In the genomic region with DNA sequence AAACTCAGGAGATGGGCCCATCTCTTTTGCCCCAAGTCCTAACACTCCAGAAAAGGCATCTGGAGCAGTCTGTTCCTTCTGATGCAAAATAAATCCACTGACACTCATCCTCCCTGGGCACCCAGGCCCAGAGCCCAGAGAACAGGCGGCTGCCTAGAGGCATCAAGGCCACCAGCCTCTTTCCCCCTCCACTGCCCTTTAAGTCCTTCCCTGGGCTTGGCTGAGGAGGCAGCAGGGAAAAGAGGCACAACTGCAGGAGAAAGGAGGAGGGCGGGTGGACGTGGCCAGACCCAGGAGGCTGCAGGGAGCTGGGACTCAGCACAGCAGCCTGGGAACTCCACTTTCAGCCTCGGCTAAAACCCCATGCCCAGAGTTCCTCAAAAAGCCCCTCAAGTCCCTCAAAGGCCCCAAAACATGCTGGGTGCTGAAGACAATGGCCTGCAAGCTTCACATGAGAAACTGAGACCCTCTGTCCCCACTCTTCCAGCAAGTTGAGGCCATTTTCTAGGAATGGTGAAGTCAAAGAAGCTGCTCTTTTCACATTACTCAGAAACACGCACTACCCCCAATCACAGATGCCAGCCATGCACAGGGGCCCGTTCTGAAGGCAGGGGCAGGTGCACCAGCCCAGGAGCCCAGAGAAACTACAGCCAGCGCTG, we compare ENCODE assay signal across 15 cellular contexts.
DNase-seq lines count a peak whose midpoint lies in the region; ATAC-seq lines count a peak whose summit lies in the region.
"Had no signal": no experiment of that assay in that cellular context is flagged by ENCODE, and none has a peak within 500 bp of the region (broad histone marks: within the 10 kb centered on the region; RNA-seq: fewer than 3 reads in every experiment).

No MANE protein-coding gene starts in this region.

- ATAC-seq in T-helper 17 cell (no peak), naive B cell (ENCODE audit: low read depth in 2 of 2) (no peak), GM21390 (IDR thresholded peaks at IDR 0.05; ENCODE audit: unreplicated experiment) (no peak), GM21619 (IDR thresholded peaks at IDR 0.05; ENCODE audit: unreplicated experiment) (no peak)
- ATAC-seq: CD8-positive, alpha-beta T cell had no signal

- H3K27ac Mint-ChIP-seq in T-helper 17 cell = peak overlapping the region; percentile 9
- H3K27ac Mint-ChIP-seq in naive B cell = peak overlapping the region; percentile 75 to 94 (median 84)
- H3K27ac Mint-ChIP-seq: CD8-positive, alpha-beta T cell had no signal

- no peak overlapping the region for H3K9ac ChIP-seq in stomach smooth muscle (ENCODE audit: low read length in 2 of 2)

- H3K4me3 Mint-ChIP-seq in T-helper 17 cell (peak overlapping the region; percentile 50), naive B cell (peak overlapping the region in 5 of 8 donors; percentile 2 to 74 (median 55))

- no peaks in the 10 kb centered on the region for H3K27me3 ChIP-seq in stomach smooth muscle (ENCODE audit: control insufficient read depth in 1 of 2, insufficient read depth in 2 of 2, low read length in 2 of 2)
- H3K27me3 ChIP-seq: ascending aorta, vagina had no signal

- peaks cover 15% of the 10 kb centered on the region for H3K4me1 ChIP-seq in stomach smooth muscle (ENCODE audit: control insufficient read depth, insufficient read depth, low read length)
- H3K4me1 ChIP-seq: A549, ascending aorta, vagina had no signal

- H3K27me3 Mint-ChIP-seq in T-helper 17 cell (peaks cover 5% of the 10 kb centered on the region), naive B cell (peaks cover 13 to 56% (median 30%) of the 10 kb centered on the region in 3 donors)

- peak; percentile 54 for DNase-seq in activated CD8-positive, alpha-beta memory T cell treated with anti-CD3 and anti-CD28 coated beads for 24 hours
- no peak for DNase-seq in activated CD8-positive, alpha-beta memory T cell treated with anti-CD3 and anti-CD28 coated beads, Interleukin-2, amount 50 U/mL, for 4 hours
- no peak for DNase-seq in T-helper 17 cell
- no peak for DNase-seq in naive B cell
- no peak for DNase-seq in G401 (ENCODE audit: low spot score)
- DNase-seq: DND-41, NCI-H1694 treated with DMSO at 0.1 percent for 48 hours had no signal

- no peak overlapping the region for H3K4me3 ChIP-seq in stomach smooth muscle (ENCODE audit: low read length in 2 of 2)
- H3K4me3 ChIP-seq: A549, ascending aorta, prostate gland, vagina had no signal

- no peaks in the 10 kb centered on the region for H3K9me3 ChIP-seq in T-helper 17 cell (ENCODE audit: control insufficient read depth, low read length, poor library complexity, severe bottlenecking)
- H3K9me3 ChIP-seq in stomach smooth muscle (ENCODE audit: control insufficient read depth in 2 of 2, low read length in 2 of 2) = no peaks in the 10 kb centered on the region
- H3K9me3 ChIP-seq: A549, ascending aorta, prostate gland, vagina had no signal

- in situ Hi-C loops in G401 (cut with HindIII; ENCODE audit: low sequenced_read_pairs) = no loop called here

- H3K36me3 ChIP-seq in stomach smooth muscle (ENCODE audit: control insufficient read depth in 2 of 2, insufficient read depth in 2 of 2, low read length in 2 of 2) = no peaks in the 10 kb centered on the region
- H3K36me3 ChIP-seq: ascending aorta, prostate gland, vagina had no signal

- H3K36me3 Mint-ChIP-seq in T-helper 17 cell (ENCODE audit: low read depth) = no peaks in the 10 kb centered on the region
- H3K36me3 Mint-ChIP-seq in naive B cell = no peaks in the 10 kb centered on the region
- H3K36me3 Mint-ChIP-seq: CD8-positive, alpha-beta T cell had no signal

- H3K27ac ChIP-seq in stomach smooth muscle (ENCODE audit: low read length) = peak overlapping the region; percentile 31
- H3K27ac ChIP-seq: ascending aorta, vagina had no signal

- H3K4me1 Mint-ChIP-seq in T-helper 17 cell (peaks cover 16% of the 10 kb centered on the region), naive B cell (peaks cover 39 to 56% (median 41%) of the 10 kb centered on the region in 3 donors)

- H3K9me3 Mint-ChIP-seq in naive B cell = no peaks in the 10 kb centered on the region
- H3K9me3 Mint-ChIP-seq: CD8-positive, alpha-beta T cell had no signal
